Comparison of ENCODE assay signal across 1 cellular context in the genomic region with DNA sequence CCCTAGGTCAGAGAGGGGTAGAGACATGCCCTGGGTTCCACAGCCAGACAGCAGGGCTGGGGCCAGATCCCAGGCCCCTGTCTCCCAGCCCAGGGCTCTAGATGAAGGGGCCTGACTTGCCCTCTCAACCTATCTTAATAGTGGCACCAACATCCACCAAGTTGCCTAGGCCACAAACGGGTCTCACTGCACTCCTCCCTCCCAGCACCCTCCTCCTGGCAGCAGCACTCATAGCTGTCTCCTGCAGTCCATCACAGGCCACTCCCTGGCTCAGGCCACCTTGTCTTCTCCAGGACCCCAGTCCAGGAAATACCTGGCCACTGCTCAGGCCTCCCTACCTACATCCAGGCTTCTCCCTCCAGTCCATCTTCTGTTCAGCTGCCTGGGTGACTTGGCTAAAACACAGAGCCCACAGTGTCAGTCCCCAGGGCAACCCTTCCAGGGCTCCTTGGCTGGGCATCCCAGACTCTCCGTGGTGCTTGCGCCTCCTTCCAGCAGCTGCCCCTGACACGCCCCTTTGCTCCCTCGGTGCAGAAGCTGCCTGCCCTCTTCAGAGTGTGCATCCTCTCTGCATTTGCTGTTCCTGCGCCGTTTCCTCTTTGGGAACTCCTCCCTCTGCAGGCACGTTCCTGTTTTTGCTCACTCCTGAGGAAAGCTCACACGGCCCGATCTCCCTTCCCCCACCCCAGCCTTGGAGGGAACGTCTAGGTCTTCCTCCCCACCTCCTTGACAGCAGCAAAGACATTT.
TF ChIP-seq lines count a peak whose summit lies in the region.

No MANE protein-coding gene starts in this region.

TF ChIP-seq in GM12878, 131 proteins besides CTCF, POLR2A, EP300 and RAD21:
- TF ChIP-seq BHLHE40 (IDR thresholded peaks at IDR 0.05; ENCODE audit: borderline replicate concordance in 1 of 2, low read depth in 2 of 2, low read length in 1 of 2): peak; percentile 52 to 69; a peak in 2 of 4 replicates
- no peak for TF ChIP-seq NR2F1 (conservative IDR thresholded peaks at IDR 0.05)
- TF ChIP-seq EED (IDR thresholded peaks at IDR 0.05; ENCODE audit: low read depth): peak; percentile 81
- TF ChIP-seq IKZF2 (IDR thresholded peaks at IDR 0.05): peak; percentile 29 to 42; a peak in 2 of 4 replicates
- no peak for TF ChIP-seq PAX8 (IDR thresholded peaks at IDR 0.05)
- no peak for TF ChIP-seq NBN (IDR thresholded peaks at IDR 0.05)
- no peak for TF ChIP-seq STAT3 (IDR thresholded peaks at IDR 0.05; ENCODE audit: low read depth, low read length)
